ENCODE assay signal across 9 cellular contexts in genomic region chr18:55320399-55321255, GRCh38.
DNase-seq lines count a peak whose midpoint lies in the region; ATAC-seq, FAIRE-seq and TF ChIP-seq lines count a peak whose summit lies in the region.
"Had no signal": no experiment of that assay in that cellular context is flagged by ENCODE, and none has a peak within 500 bp of the region (broad histone marks: within the 10 kb centered on the region; RNA-seq: fewer than 3 reads in every experiment).

No MANE protein-coding gene starts in this region.

- POLR2A ChIA-PET in A549 (lab: Yijun Ruan, JAX), result no interaction called here

- DNase-seq in A549 (ENCODE audit: low read depth in 1 of 2, low spot score in 1 of 2) (no peak), astrocyte of the spinal cord (ENCODE audit: low read depth, low spot score) (peak; percentile 53), H54 (ENCODE audit: insufficient read length, low spot score) (no peak), SKM-1 treated with dmso at 0.1 percent for 144 hours (lab: John Stamatoyannopoulos, UW; ENCODE audit: unreplicated experiment) (no peak), NCI-H226 (no peak)
- DNase-seq: body of pancreas had no signal

- H3K4me2 ChIP-seq in A549, result peak overlapping the region; percentile 74; the same call in 2 of the 3 replicates

- H3K27ac ChIP-seq in A549 (no peak overlapping the region), HUES64 (ENCODE audit: low read depth, low read length) (no peak overlapping the region), muscle layer of duodenum (ENCODE audit: low read length) (peak overlapping the region; percentile 90)

- TF ChIP-seq RAD21 in A549 (conservative IDR thresholded peaks at IDR 0.05 in 1 of 2, IDR thresholded peaks at IDR 0.05 in 1 of 2), result no peak

- in situ Hi-C loops in astrocyte of the spinal cord (cut with HindIII; ENCODE audit: low sequenced_read_pairs), result no loop called here

- 0 out of 2 replicates have a peak overlapping the region, but pooled peaks have one; percentile 48 for H3K9ac ChIP-seq in HUES64 (ENCODE audit: low read depth, low read length)

- H3K4me3 ChIP-seq in A549 (no peak overlapping the region), HUES64 (ENCODE audit: low read length) (peak overlapping the region; percentile 70), astrocyte of the spinal cord (ENCODE audit: low read depth, low read length) (peak overlapping the region; percentile 67), muscle layer of duodenum (ENCODE audit: low read depth in 1 of 2, low read length in 2 of 2) (peak overlapping the region; percentile 87 to 92)

- FAIRE-seq in A549 (lab: Jason Lieb, UNC), result no peak
- FAIRE-seq in H54 (lab: Jason Lieb, UNC), result no peak

- H3K4me1 ChIP-seq in A549 (no peaks in the 10 kb centered on the region), HUES64 (ENCODE audit: insufficient read depth, low read length) (peaks cover 51% of the 10 kb centered on the region), muscle layer of duodenum (ENCODE audit: control insufficient read depth in 1 of 2, insufficient read depth in 2 of 2, low read length in 2 of 2) (peaks cover 0 to 13% of the 10 kb centered on the region in 2 donors)

- H3K36me3 ChIP-seq in HUES64 (ENCODE audit: insufficient read depth, low read length) (no peaks in the 10 kb centered on the region), muscle layer of duodenum (ENCODE audit: control insufficient read depth in 1 of 2, insufficient read depth in 2 of 2, low read length in 2 of 2) (peaks cover 0 to 3% of the 10 kb centered on the region in 2 donors)

- TF ChIP-seq POLR2A in A549 (IDR thresholded peaks at IDR 0.05; ENCODE audit: low read length) (no peak), H54 (IDR thresholded peaks at IDR 0.05; ENCODE audit: low read depth, low read length) (no peak)

- TF ChIP-seq CTCF in A549 (IDR thresholded peaks at IDR 0.05) (no peak), astrocyte of the spinal cord (IDR thresholded peaks at IDR 0.05; ENCODE audit: low read depth, low read length) (no peak)

- H3K9me3 ChIP-seq in A549 (no peaks in the 10 kb centered on the region), HUES64 (ENCODE audit: insufficient read depth, low read depth, low read length) (no peaks in the 10 kb centered on the region), muscle layer of duodenum (ENCODE audit: control insufficient read depth in 1 of 2, low read length in 2 of 2) (no peaks in the 10 kb centered on the region)
- H3K9me3 ChIP-seq: body of pancreas had no signal

- ATAC-seq in A549, result no peak
- no peak for ATAC-seq in GM18498 (IDR thresholded peaks at IDR 0.05; ENCODE audit: unreplicated experiment)

- CTCF ChIA-PET in A549 (lab: Yijun Ruan, JAX), result interaction anchor here (1.1 to 1.2 kb wide), 2 partner anchors 8 to 86 kb away, joined by 3 read pairs; no protein-coding TSS in a partner anchor

- H3K27me3 ChIP-seq in HUES64 (ENCODE audit: insufficient read depth, low read length) (no peaks in the 10 kb centered on the region), muscle layer of duodenum (ENCODE audit: low read depth, low read length) (no peaks in the 10 kb centered on the region)
- H3K27me3 ChIP-seq: body of pancreas had no signal

- 74% methylated on average over 9 of the region's 9 CpGs for WGBS in A549 (ENCODE audit: missing lambda C conversion rate)
- 91% methylated on average over 8 of the region's 9 CpGs for WGBS in HUES64

- TF ChIP-seq EP300 in A549 (IDR thresholded peaks at IDR 0.05), result no peak

TF ChIP-seq in A549, 52 proteins besides CTCF, POLR2A, EP300 and RAD21:
- 0 out of 2 replicates have a peak, but pooled peaks have one; percentile 54 for TF ChIP-seq CBX8 (IDR thresholded peaks at IDR 0.05)
- no peak for TF ChIP-seq MAFK (IDR thresholded peaks at IDR 0.05; ENCODE audit: partially characterized antibody)
TF ChIP-seq in A549: peak in this region for 1.
